ENCODE assay signal across 13 cellular contexts in the genomic region with DNA sequence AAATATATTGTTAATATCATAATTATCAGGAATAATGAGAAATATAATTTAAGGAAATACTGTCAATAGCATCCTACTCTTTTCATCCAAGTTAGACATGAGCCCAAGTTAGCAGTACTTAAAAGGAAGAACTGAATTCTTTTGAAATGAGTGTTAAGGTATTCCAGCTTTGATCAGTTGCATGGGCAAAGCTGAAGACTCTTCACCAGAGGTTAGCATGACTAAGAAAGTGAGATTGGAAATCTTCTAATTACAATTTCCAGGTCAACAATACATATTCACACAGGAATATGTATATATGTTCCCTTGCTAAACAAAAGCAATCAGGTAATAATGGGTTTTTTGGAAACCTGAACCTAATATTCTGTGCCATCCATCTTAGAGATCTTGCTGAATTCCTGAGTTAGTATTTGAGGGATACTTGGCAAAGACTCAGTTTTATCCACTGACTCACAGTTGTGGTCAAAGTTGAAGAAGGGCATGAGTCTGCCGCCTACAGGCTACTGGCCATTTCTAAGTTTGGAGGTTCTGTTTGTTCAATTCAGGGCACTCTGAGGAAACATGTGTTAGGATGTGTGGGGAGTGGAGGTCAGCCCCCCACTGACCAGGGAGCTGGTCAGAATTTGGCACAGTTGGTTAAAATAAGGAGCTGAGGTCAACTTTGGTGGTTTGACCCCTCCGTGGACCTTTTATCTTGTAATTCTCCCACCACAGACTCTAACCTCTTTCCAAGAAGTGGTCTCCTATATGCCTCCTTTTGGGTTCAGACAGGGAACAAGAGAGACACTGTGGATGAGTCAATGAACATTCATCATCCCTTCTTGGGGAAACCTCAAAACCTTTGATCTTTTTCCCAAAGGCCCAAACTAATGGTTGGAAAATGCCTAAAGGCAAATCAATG.
DNase-seq lines count a peak whose midpoint lies in the region; ATAC-seq and TF ChIP-seq lines count a peak whose summit lies in the region.
"Had no signal": no experiment of that assay in that cellular context is flagged by ENCODE, and none has a peak within 500 bp of the region (broad histone marks: within the 10 kb centered on the region; RNA-seq: fewer than 3 reads in every experiment).

No MANE protein-coding gene starts in this region.

- H3K27me3 Mint-ChIP-seq in chondrocyte (ENCODE audit: low read depth) = no peaks in the 10 kb centered on the region

- H3K4me1 ChIP-seq in PC-3 (ENCODE audit: insufficient read depth, low read length) (peaks cover 5% of the 10 kb centered on the region; the same call in 1 of the 2 replicates), osteoblast (ENCODE audit: insufficient read depth, low read length) (peaks cover 41% of the 10 kb centered on the region)

- intact Hi-C loops in PC-3 (cut with micrococcal nuclease) = no loop called here

- no peaks in the 10 kb centered on the region for H3F3A ChIP-seq in PC-3 (ENCODE audit: low read length, unreplicated experiment)

- DNase-seq in GM03348 (ENCODE audit: low spot score) (peak; percentile 69), PC-3 (peak; percentile 70), chondrocyte (ENCODE audit: low spot score) (no peak), osteoblast (ENCODE audit: insufficient read length, low spot score, missing footprints) (peak; percentile 59), hippocampal formation (lab: John Stamatoyannopoulos, UW) (no peak), UCSD-AML1 (lab: John Stamatoyannopoulos, UW; ENCODE audit: unreplicated experiment) (no peak), C1 segment of cervical spinal cord (lab: John Stamatoyannopoulos, UW) (no peak)
- DNase-seq: activated gamma-delta T cell treated with Interleukin-2 at 50 U/mL for 16 hours, erythroblast, KBM-7 had no signal

- H4K20me1 ChIP-seq in PC-3 (ENCODE audit: low read length) (no peaks in the 10 kb centered on the region), osteoblast (ENCODE audit: insufficient read depth, low read length) (no peaks in the 10 kb centered on the region)

- CTCF ChIA-PET in PC-3 (lab: Charles Lee) = no interaction called here

- no peak overlapping the region for H3K4me3 Mint-ChIP-seq in chondrocyte (ENCODE audit: unreplicated experiment)

- peaks cover 25% of the 10 kb centered on the region for H3K4me1 Mint-ChIP-seq in chondrocyte (ENCODE audit: low read depth)

- TF ChIP-seq CTCF in PC-3 (conservative IDR thresholded peaks at IDR 0.05; ENCODE audit: low read depth, low read length) (peak; percentile 32; the same call in 1 of the 2 replicates), chondrocyte (IDR thresholded peaks at IDR 0.05) (peak; percentile 53), osteoblast (IDR thresholded peaks at IDR 0.05; ENCODE audit: extremely low read depth, low read depth, low read length) (peak; percentile 54)

- H3K9me3 ChIP-seq in PC-3 (ENCODE audit: low read length) = no peaks in the 10 kb centered on the region
- no peaks in the 10 kb centered on the region for H3K9me3 ChIP-seq in osteoblast (ENCODE audit: low read depth, low read length)

- H3K27me3 ChIP-seq in PC-3 (ENCODE audit: low read length) (no peaks in the 10 kb centered on the region), osteoblast (ENCODE audit: insufficient read depth, low read length) (no peaks in the 10 kb centered on the region)

- no TSS peak for BruUV-seq in PC-3 (replicated peaks; lab: Mats Ljungman, UMichigan)

- H3K36me3 Mint-ChIP-seq in chondrocyte (ENCODE audit: low read depth) = no peaks in the 10 kb centered on the region

- H2AFZ ChIP-seq in PC-3 (ENCODE audit: low read length) (no peak overlapping the region), osteoblast (ENCODE audit: low read length) (no peak overlapping the region)

- POLR2A ChIA-PET in PC-3 (lab: Charles Lee; ENCODE audit: unreplicated experiment) = no interaction called here

- no peaks in the 10 kb centered on the region for H3K9me3 Mint-ChIP-seq in chondrocyte (ENCODE audit: low read depth)

- H3K4me2 ChIP-seq in PC-3 (ENCODE audit: low read length) = no peak overlapping the region
- peak overlapping the region; percentile 43 for H3K4me2 ChIP-seq in osteoblast (ENCODE audit: insufficient read depth, low read length)

- no peaks in the 10 kb centered on the region for H3K36me3 ChIP-seq in PC-3 (ENCODE audit: low read depth, low read length)
- H3K36me3 ChIP-seq in osteoblast (ENCODE audit: insufficient read depth, low read length) = no peaks in the 10 kb centered on the region

- H3K4me3 ChIP-seq in PC-3 (ENCODE audit: low read length) (no peak overlapping the region), osteoblast (ENCODE audit: insufficient read depth, low read length) (no peak overlapping the region)

- H3K27ac Mint-ChIP-seq in chondrocyte (ENCODE audit: unreplicated experiment) = no peak overlapping the region

- no peaks in the 10 kb centered on the region for H3K9me2 ChIP-seq in PC-3 (replicated peaks; ENCODE audit: low read length)

- ATAC-seq in PC-3 (no peak), HG03521 (IDR thresholded peaks at IDR 0.05; ENCODE audit: unreplicated experiment) (no peak)
- ATAC-seq: sciatic nerve had no signal

- no peak overlapping the region for H3K9ac ChIP-seq in PC-3 (ENCODE audit: low read length)

- H3K27ac ChIP-seq in PC-3 (ENCODE audit: low read length) (peak overlapping the region; percentile 74), osteoblast (ENCODE audit: low read depth, low read length) (peak overlapping the region; percentile 80)
- H3K27ac ChIP-seq: VCaP had no signal

- H3K79me2 ChIP-seq in PC-3 (ENCODE audit: low read length) (no peaks in the 10 kb centered on the region), osteoblast (ENCODE audit: insufficient read depth, low read length) (no peaks in the 10 kb centered on the region)

Comparison
In these comparisons a context has a peak if more than half of its experiments do, and no peak if none do; other contexts are left out.
1. DNase-seq: peak in GM03348 (single experiment), PC-3 (single experiment) and osteoblast (single experiment); none in chondrocyte (single experiment), hippocampal formation (0 of 2), UCSD-AML1 (single experiment) and C1 segment of cervical spinal cord (0 of 14).
2. Peak in every context shown above with its lines, with median percentiles within 50 percentile points of each other: CTCF ChIP-seq.